Comparison of ENCODE assay signal across 1 cellular context in the genomic region with DNA sequence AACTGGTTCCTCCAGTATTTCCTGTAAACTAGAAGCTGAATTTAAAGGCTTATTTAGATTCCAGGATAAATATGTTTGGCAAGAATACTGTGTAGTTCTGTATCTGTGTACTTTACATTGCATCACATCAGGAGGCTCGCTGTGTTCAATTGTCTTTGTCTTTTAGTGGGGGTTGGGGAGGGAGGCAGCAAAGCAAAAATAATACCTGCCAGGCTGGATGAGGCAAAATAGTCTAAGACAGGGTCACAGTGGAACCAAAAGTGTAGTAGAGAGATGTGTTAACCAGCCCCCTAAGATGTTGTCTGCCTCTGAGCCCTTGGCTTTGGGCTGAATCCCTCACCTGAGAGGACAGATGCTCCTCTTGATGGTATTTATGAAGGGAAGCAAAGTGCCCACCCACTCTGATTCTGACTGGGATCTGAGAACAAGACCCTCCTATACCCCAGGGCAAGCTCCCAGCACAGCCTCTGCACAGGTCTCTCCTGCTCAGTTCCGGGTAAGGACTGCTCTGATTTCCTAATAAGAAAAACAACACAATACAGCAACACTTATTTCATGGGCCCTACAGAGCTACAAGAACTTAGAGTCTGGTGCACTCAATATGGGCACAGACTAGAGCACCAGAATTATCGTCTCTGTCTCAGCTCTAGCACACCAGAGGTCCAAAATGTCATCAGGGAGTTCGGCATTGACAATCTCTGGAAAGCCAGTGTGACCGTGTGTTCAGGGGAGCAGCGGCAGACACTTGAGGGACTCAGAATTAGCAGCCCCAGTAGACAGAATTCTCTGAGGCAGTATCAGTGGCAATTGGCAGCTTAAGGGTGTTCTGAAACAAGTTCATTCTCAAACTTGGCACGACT.
TF ChIP-seq lines count a peak whose summit lies in the region.

No MANE protein-coding gene starts in this region.

TF ChIP-seq in HepG2, 621 proteins besides CTCF, POLR2A, EP300 and RAD21 (continued from another document and continues in another):
- TF ChIP-seq, protein P1, sequence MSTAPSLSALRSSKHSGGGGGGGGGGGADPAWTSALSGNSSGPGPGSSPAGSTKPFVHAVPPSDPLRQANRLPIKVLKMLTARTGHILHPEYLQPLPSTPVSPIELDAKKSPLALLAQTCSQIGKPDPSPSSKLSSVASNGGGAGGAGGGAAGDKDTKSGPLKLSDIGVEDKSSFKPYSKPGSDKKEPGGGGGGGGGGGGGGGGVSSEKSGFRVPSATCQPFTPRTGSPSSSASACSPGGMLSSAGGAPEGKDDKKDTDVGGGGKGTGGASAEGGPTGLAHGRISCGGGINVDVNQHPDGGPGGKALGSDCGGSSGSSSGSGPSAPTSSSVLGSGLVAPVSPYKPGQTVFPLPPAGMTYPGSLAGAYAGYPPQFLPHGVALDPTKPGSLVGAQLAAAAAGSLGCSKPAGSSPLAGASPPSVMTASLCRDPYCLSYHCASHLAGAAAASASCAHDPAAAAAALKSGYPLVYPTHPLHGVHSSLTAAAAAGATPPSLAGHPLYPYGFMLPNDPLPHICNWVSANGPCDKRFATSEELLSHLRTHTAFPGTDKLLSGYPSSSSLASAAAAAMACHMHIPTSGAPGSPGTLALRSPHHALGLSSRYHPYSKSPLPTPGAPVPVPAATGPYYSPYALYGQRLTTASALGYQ (CRISPR knock-in tag; IDR thresholded peaks at IDR 0.05): peak; percentile 60; the same call in 1 of the 2 replicates
- TF ChIP-seq ZNF564 (CRISPR knock-in tag; IDR thresholded peaks at IDR 0.05): no peak
- no peak for TF ChIP-seq ZNF317 (CRISPR knock-in tag; IDR thresholded peaks at IDR 0.05)
- TF ChIP-seq ZNF709 (CRISPR knock-in tag; IDR thresholded peaks at IDR 0.05): no peak
- TF ChIP-seq CEBPB (IDR thresholded peaks at IDR 0.05; ENCODE audit: borderline replicate concordance, low read depth, low read length): peak; percentile 94
- TF ChIP-seq CREB1 (IDR thresholded peaks at IDR 0.05): no peak
- 0 out of 2 replicates have a peak, but pooled peaks have one; percentile 26 for TF ChIP-seq CREB1 (CRISPR knock-in tag; IDR thresholded peaks at IDR 0.05)
- TF ChIP-seq ZNF333 (CRISPR knock-in tag; IDR thresholded peaks at IDR 0.05; ENCODE audit: borderline replicate concordance): no peak
- TF ChIP-seq, protein P2, sequence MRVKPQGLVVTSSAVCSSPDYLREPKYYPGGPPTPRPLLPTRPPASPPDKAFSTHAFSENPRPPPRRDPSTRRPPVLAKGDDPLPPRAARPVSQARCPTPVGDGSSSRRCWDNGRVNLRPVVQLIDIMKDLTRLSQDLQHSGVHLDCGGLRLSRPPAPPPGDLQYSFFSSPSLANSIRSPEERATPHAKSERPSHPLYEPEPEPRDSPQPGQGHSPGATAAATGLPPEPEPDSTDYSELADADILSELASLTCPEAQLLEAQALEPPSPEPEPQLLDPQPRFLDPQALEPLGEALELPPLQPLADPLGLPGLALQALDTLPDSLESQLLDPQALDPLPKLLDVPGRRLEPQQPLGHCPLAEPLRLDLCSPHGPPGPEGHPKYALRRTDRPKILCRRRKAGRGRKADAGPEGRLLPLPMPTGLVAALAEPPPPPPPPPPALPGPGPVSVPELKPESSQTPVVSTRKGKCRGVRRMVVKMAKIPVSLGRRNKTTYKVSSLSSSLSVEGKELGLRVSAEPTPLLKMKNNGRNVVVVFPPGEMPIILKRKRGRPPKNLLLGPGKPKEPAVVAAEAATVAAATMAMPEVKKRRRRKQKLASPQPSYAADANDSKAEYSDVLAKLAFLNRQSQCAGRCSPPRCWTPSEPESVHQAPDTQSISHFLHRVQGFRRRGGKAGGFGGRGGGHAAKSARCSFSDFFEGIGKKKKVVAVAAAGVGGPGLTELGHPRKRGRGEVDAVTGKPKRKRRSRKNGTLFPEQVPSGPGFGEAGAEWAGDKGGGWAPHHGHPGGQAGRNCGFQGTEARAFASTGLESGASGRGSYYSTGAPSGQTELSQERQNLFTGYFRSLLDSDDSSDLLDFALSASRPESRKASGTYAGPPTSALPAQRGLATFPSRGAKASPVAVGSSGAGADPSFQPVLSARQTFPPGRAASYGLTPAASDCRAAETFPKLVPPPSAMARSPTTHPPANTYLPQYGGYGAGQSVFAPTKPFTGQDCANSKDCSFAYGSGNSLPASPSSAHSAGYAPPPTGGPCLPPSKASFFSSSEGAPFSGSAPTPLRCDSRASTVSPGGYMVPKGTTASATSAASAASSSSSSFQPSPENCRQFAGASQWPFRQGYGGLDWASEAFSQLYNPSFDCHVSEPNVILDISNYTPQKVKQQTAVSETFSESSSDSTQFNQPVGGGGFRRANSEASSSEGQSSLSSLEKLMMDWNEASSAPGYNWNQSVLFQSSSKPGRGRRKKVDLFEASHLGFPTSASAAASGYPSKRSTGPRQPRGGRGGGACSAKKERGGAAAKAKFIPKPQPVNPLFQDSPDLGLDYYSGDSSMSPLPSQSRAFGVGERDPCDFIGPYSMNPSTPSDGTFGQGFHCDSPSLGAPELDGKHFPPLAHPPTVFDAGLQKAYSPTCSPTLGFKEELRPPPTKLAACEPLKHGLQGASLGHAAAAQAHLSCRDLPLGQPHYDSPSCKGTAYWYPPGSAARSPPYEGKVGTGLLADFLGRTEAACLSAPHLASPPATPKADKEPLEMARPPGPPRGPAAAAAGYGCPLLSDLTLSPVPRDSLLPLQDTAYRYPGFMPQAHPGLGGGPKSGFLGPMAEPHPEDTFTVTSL (CRISPR knock-in tag; IDR thresholded peaks at IDR 0.05; ENCODE audit: borderline replicate concordance): peak; percentile 77; the same call in 1 of the 2 replicates
- 0 out of 2 replicates have a peak, but pooled peaks have one; percentile 20 for TF ChIP-seq FOSL2 (CRISPR knock-in tag; IDR thresholded peaks at IDR 0.05)
- peak; percentile 79 for TF ChIP-seq HMG20A (CRISPR knock-in tag; IDR thresholded peaks at IDR 0.05; ENCODE audit: borderline replicate concordance)
- 0 out of 2 replicates have a peak, but pooled peaks have one; percentile 66 for TF ChIP-seq ZNF510 (CRISPR knock-in tag; IDR thresholded peaks at IDR 0.05; ENCODE audit: low read depth)
- peak; percentile 77 for TF ChIP-seq PPARG (CRISPR knock-in tag; conservative IDR thresholded peaks at IDR 0.05)
- TF ChIP-seq GPN1 (CRISPR knock-in tag; IDR thresholded peaks at IDR 0.05; ENCODE audit: borderline replicate concordance): no peak
- peak; percentile 30; the same call in 1 of the 2 replicates for TF ChIP-seq PHF8 (CRISPR knock-in tag; IDR thresholded peaks at IDR 0.05)
- TF ChIP-seq, protein P3, sequence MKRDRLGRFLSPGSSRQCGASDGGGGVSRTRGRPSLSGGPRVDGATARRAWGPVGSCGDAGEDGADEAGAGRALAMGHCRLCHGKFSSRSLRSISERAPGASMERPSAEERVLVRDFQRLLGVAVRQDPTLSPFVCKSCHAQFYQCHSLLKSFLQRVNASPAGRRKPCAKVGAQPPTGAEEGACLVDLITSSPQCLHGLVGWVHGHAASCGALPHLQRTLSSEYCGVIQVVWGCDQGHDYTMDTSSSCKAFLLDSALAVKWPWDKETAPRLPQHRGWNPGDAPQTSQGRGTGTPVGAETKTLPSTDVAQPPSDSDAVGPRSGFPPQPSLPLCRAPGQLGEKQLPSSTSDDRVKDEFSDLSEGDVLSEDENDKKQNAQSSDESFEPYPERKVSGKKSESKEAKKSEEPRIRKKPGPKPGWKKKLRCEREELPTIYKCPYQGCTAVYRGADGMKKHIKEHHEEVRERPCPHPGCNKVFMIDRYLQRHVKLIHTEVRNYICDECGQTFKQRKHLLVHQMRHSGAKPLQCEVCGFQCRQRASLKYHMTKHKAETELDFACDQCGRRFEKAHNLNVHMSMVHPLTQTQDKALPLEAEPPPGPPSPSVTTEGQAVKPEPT (CRISPR knock-in tag; IDR thresholded peaks at IDR 0.05; ENCODE audit: low read depth): no peak
- TF ChIP-seq, protein P4, sequence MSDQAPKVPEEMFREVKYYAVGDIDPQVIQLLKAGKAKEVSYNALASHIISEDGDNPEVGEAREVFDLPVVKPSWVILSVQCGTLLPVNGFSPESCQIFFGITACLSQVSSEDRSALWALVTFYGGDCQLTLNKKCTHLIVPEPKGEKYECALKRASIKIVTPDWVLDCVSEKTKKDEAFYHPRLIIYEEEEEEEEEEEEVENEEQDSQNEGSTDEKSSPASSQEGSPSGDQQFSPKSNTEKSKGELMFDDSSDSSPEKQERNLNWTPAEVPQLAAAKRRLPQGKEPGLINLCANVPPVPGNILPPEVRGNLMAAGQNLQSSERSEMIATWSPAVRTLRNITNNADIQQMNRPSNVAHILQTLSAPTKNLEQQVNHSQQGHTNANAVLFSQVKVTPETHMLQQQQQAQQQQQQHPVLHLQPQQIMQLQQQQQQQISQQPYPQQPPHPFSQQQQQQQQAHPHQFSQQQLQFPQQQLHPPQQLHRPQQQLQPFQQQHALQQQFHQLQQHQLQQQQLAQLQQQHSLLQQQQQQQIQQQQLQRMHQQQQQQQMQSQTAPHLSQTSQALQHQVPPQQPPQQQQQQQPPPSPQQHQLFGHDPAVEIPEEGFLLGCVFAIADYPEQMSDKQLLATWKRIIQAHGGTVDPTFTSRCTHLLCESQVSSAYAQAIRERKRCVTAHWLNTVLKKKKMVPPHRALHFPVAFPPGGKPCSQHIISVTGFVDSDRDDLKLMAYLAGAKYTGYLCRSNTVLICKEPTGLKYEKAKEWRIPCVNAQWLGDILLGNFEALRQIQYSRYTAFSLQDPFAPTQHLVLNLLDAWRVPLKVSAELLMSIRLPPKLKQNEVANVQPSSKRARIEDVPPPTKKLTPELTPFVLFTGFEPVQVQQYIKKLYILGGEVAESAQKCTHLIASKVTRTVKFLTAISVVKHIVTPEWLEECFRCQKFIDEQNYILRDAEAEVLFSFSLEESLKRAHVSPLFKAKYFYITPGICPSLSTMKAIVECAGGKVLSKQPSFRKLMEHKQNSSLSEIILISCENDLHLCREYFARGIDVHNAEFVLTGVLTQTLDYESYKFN (CRISPR knock-in tag; conservative IDR thresholded peaks at IDR 0.05): peak; percentile 48
- no peak for TF ChIP-seq ZNF713 (CRISPR knock-in tag; IDR thresholded peaks at IDR 0.05)
- TF ChIP-seq GFI1 (CRISPR knock-in tag; IDR thresholded peaks at IDR 0.05; ENCODE audit: borderline replicate concordance): no peak
- TF ChIP-seq, protein P5, sequence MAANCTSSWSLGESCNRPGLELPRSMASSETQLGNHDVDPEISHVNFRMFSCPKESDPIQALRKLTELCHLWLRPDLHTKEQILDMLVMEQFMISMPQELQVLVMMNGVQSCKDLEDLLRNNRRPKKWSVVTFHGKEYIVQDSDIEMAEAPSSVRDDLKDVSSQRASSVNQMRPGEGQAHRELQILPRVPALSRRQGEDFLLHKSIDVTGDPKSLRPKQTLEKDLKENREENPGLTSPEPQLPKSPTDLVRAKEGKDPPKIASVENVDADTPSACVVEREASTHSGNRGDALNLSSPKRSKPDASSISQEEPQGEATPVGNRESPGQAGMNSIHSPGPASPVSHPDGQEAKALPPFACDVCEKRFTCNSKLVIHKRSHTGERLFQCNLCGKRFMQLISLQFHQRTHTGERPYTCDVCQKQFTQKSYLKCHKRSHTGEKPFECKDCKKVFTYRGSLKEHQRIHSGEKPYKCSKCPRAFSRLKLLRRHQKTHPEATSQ (CRISPR knock-in tag; IDR thresholded peaks at IDR 0.05; ENCODE audit: borderline replicate concordance): no peak
- TF ChIP-seq SP5 (CRISPR knock-in tag; IDR thresholded peaks at IDR 0.05; ENCODE audit: borderline replicate concordance, low read depth): peak; percentile 34; the same call in 1 of the 2 replicates
- TF ChIP-seq RARA (CRISPR knock-in tag; IDR thresholded peaks at IDR 0.05): peak; percentile 62
- peak; percentile 46; the same call in 1 of the 2 replicates for TF ChIP-seq ZNF331 (CRISPR knock-in tag; IDR thresholded peaks at IDR 0.05)
- TF ChIP-seq, protein P6, sequence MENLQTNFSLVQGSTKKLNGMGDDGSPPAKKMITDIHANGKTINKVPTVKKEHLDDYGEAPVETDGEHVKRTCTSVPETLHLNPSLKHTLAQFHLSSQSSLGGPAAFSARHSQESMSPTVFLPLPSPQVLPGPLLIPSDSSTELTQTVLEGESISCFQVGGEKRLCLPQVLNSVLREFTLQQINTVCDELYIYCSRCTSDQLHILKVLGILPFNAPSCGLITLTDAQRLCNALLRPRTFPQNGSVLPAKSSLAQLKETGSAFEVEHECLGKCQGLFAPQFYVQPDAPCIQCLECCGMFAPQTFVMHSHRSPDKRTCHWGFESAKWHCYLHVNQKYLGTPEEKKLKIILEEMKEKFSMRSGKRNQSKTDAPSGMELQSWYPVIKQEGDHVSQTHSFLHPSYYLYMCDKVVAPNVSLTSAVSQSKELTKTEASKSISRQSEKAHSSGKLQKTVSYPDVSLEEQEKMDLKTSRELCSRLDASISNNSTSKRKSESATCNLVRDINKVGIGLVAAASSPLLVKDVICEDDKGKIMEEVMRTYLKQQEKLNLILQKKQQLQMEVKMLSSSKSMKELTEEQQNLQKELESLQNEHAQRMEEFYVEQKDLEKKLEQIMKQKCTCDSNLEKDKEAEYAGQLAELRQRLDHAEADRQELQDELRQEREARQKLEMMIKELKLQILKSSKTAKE (CRISPR knock-in tag; IDR thresholded peaks at IDR 0.05; ENCODE audit: borderline replicate concordance): 0 out of 2 replicates have a peak, but pooled peaks have one; percentile 17
- TF ChIP-seq NCOA2 (CRISPR knock-in tag; IDR thresholded peaks at IDR 0.05): peak; percentile 66; the same call in 1 of the 2 replicates
- peak; percentile 16; the same call in 1 of the 2 replicates for TF ChIP-seq RCOR2 (CRISPR knock-in tag; IDR thresholded peaks at IDR 0.05)
- TF ChIP-seq ZFYVE20 (CRISPR knock-in tag; IDR thresholded peaks at IDR 0.05; ENCODE audit: borderline replicate concordance, low read depth): no peak
- TF ChIP-seq, protein P7, sequence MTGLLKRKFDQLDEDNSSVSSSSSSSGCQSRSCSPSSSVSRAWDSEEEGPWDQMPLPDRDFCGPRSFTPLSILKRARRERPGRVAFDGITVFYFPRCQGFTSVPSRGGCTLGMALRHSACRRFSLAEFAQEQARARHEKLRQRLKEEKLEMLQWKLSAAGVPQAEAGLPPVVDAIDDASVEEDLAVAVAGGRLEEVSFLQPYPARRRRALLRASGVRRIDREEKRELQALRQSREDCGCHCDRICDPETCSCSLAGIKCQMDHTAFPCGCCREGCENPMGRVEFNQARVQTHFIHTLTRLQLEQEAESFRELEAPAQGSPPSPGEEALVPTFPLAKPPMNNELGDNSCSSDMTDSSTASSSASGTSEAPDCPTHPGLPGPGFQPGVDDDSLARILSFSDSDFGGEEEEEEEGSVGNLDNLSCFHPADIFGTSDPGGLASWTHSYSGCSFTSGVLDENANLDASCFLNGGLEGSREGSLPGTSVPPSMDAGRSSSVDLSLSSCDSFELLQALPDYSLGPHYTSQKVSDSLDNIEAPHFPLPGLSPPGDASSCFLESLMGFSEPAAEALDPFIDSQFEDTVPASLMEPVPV (CRISPR knock-in tag; IDR thresholded peaks at IDR 0.05): peak; percentile 30; the same call in 1 of the 2 replicates
- peak; percentile 19; the same call in 1 of the 2 replicates for TF ChIP-seq ELF3 (CRISPR knock-in tag; IDR thresholded peaks at IDR 0.05)
- peak; percentile 58; the same call in 1 of the 2 replicates for TF ChIP-seq FOXJ3 (CRISPR knock-in tag; IDR thresholded peaks at IDR 0.05; ENCODE audit: borderline replicate concordance)
- TF ChIP-seq MZF1 (CRISPR knock-in tag; IDR thresholded peaks at IDR 0.05; ENCODE audit: borderline replicate concordance): no peak
- 0 out of 2 replicates have a peak, but pooled peaks have one; percentile 39 for TF ChIP-seq NFIC (IDR thresholded peaks at IDR 0.05; ENCODE audit: low read length)
- no peak for TF ChIP-seq ZBTB8A (CRISPR knock-in tag; IDR thresholded peaks at IDR 0.05; ENCODE audit: borderline replicate concordance, low read depth)
